In genomic region chr13:24214528-24214927, GRCh38 we compare ENCODE assay signal across 16 cellular contexts. TPM values are rescaled to one million over a fixed set of nuclear protein-coding genes. Genes with fewer than 3 reads are reported as not detected.
A peak's percentile ranks its signal among the peaks of the same experiment; 100 is the strongest.
DNase-seq lines count a peak whose midpoint lies in the region; ATAC-seq and TF ChIP-seq lines count a peak whose summit lies in the region.
"Had no signal": no experiment of that assay in that cellular context is flagged by ENCODE, and none has a peak within 500 bp of the region (broad histone marks: within the 10 kb centered on the region; RNA-seq: fewer than 3 reads in every experiment).

No MANE protein-coding gene starts in this region.

- intact Hi-C loops in uterus (cut with DNase I; ENCODE audit: low total_unique reads) = loop anchor here (10.0 kb wide), 1 partner anchor 150 kb away; no protein-coding TSS in a partner anchor

- no peak for TF ChIP-seq POLR2A in uterus (IDR thresholded peaks at IDR 0.05)

- no peaks in the 10 kb centered on the region for H3K27me3 ChIP-seq in uterus

- TF ChIP-seq CTCF in brain (conservative IDR thresholded peaks at IDR 0.05) (no peak), uterus (IDR thresholded peaks at IDR 0.05) (no peak)

- peaks cover 78% of the 10 kb centered on the region for H3K4me1 Mint-ChIP-seq in brain
- peaks cover 32% of the 10 kb centered on the region for H3K4me1 Mint-ChIP-seq in activated CD8-positive, alpha-beta T cell treated with anti-CD3 and anti-CD28 coated beads, Interleukin-2, amount 10 ng/mL, durations not matched to agents 7 days and 5 days (ENCODE audit: low read depth)

- H3K4me3 Mint-ChIP-seq in brain = peak overlapping the region in 2 of 5 experiments; percentile 63 to 73
- H3K4me3 Mint-ChIP-seq in activated CD8-positive, alpha-beta T cell treated with anti-CD3 and anti-CD28 coated beads, Interleukin-2, amount 10 ng/mL, durations not matched to agents 7 days and 5 days = no peak overlapping the region
- H3K4me3 Mint-ChIP-seq: activated T-cell treated with anti-CD3 and anti-CD28 coated beads, Interleukin-2, amount 50 U/mL, for 4 hours; immature natural killer cell; stimulated activated naive CD8-positive, alpha-beta T cell treated with anti-CD3 and anti-CD28 coated beads, Interleukin-15, amount 100 ng/mL, for 72 hours had no signal

- peak overlapping the region; percentile 30 to 98 (median 81) for H3K27ac Mint-ChIP-seq in brain
- no peak overlapping the region for H3K27ac Mint-ChIP-seq in activated CD8-positive, alpha-beta T cell treated with anti-CD3 and anti-CD28 coated beads, Interleukin-2, amount 10 ng/mL, durations not matched to agents 7 days and 5 days
- H3K27ac Mint-ChIP-seq: stimulated activated naive CD8-positive, alpha-beta T cell treated with anti-CD3 and anti-CD28 coated beads, Interleukin-15, amount 100 ng/mL, for 72 hours had no signal

- CTCF ChIA-PET in activated CD8-positive, alpha-beta T cell treated with anti-CD3 and anti-CD28 coated beads, Interleukin-2, amount 10 ng/mL, durations not matched to agents 7 days and 5 days (lab: Charles Lee) = interaction anchor here (1.1 to 7.0 kb wide), 7 partner anchors 11 to 195 kb away, joined by 3 to 82 read pairs (median 10); partner anchors contain the start of gene SPATA13

- ATAC-seq in GM19397 (IDR thresholded peaks at IDR 0.05; ENCODE audit: unreplicated experiment) (peak; percentile 39), HG03095 (IDR thresholded peaks at IDR 0.05; ENCODE audit: unreplicated experiment) (peak; percentile 61)
- no peak for ATAC-seq in activated CD8-positive, alpha-beta T cell treated with anti-CD3 and anti-CD28 coated beads, Interleukin-2, amount 10 ng/mL, durations not matched to agents 7 days and 5 days
- ATAC-seq: activated T-cell treated with anti-CD3 and anti-CD28 coated beads, Interleukin-2, amount 50 U/mL, for 4 hours had no signal

- peaks cover 5% of the 10 kb centered on the region for H3K27me3 Mint-ChIP-seq in brain
- no peaks in the 10 kb centered on the region for H3K27me3 Mint-ChIP-seq in activated CD8-positive, alpha-beta T cell treated with anti-CD3 and anti-CD28 coated beads, Interleukin-2, amount 10 ng/mL, durations not matched to agents 7 days and 5 days (ENCODE audit: low read depth)
- H3K27me3 Mint-ChIP-seq: stimulated activated naive CD8-positive, alpha-beta T cell treated with anti-CD3 and anti-CD28 coated beads, Interleukin-15, amount 100 ng/mL, for 72 hours had no signal

- H3K9me3 Mint-ChIP-seq in brain = peaks cover 0 to 13% (median 7%) of the 10 kb centered on the region in 5 experiments
- H3K9me3 Mint-ChIP-seq in activated CD8-positive, alpha-beta T cell treated with anti-CD3 and anti-CD28 coated beads, Interleukin-2, amount 10 ng/mL, durations not matched to agents 7 days and 5 days (ENCODE audit: insufficient read depth) = no peaks in the 10 kb centered on the region
- H3K9me3 Mint-ChIP-seq: activated T-cell treated with anti-CD3 and anti-CD28 coated beads, Interleukin-2, amount 50 U/mL, for 4 hours; immature natural killer cell had no signal

- H3K27ac ChIP-seq in uterus = no peak overlapping the region

- POLR2A ChIA-PET in activated CD8-positive, alpha-beta T cell treated with anti-CD3 and anti-CD28 coated beads, Interleukin-2, amount 10 ng/mL, durations not matched to agents 7 days and 5 days (lab: Charles Lee) = no interaction called here

- H3K36me3 ChIP-seq in uterus = no peaks in the 10 kb centered on the region

- H3K36me3 Mint-ChIP-seq in brain = peaks cover 7% of the 10 kb centered on the region
- H3K36me3 Mint-ChIP-seq in activated CD8-positive, alpha-beta T cell treated with anti-CD3 and anti-CD28 coated beads, Interleukin-2, amount 10 ng/mL, durations not matched to agents 7 days and 5 days (ENCODE audit: low read depth) = peaks cover 4% of the 10 kb centered on the region
- H3K36me3 Mint-ChIP-seq: immature natural killer cell had no signal

- H3K9me3 ChIP-seq in uterus = no peaks in the 10 kb centered on the region

- peak; percentile 30 for DNase-seq in GDM1 (lab: John Stamatoyannopoulos, UW)
- no peak for DNase-seq in uterus
- no peak for DNase-seq in activated naive CD4-positive, alpha-beta T cell (lab: John Stamatoyannopoulos, UW)
- no peak for DNase-seq in activated CD8-positive, alpha-beta T cell treated with anti-CD3 and anti-CD28 coated beads, Interleukin-2, amount 10 ng/mL, durations not matched to agents 7 days and 5 days
- DNase-seq in cerebellar cortex (ENCODE audit: low spot score) = no peak
- DNase-seq: activated T-cell treated with anti-CD3 and anti-CD28 coated beads, Interleukin-2, amount 50 U/mL, for 4 hours; amniotic stem cell; foreskin fibroblast; immature natural killer cell; KG1; stimulated activated CD4-positive, alpha-beta T cell treated with anti-CD3 and anti-CD28 coated beads, Interleukin-4, amount 100 ng/mL, for 4 hours; stimulated activated naive CD8-positive, alpha-beta T cell treated with anti-CD3 and anti-CD28 coated beads, Interleukin-15, amount 100 ng/mL, for 72 hours; SW 1271 had no signal

- no peak overlapping the region for H3K4me3 ChIP-seq in uterus

- peaks cover 6% of the 10 kb centered on the region in 2 donors for H3K4me1 ChIP-seq in uterus

RNA-seq across cellular contexts. Expression of gene SPATA13, which starts 54.0 kb away (rescaled TPM):
- 7.7 TPM for polyA plus RNA-seq in brain (ENCODE audit: insufficient read depth, low read depth, low replicate concordance)
- 10 to 100 TPM; 20.0 to 47.4 (median 27.6) TPM for total RNA-seq in uterus
- 10 to 100 TPM; 57.4 to 63.2 TPM for total RNA-seq in activated CD8-positive, alpha-beta T cell treated with anti-CD3 and anti-CD28 coated beads, Interleukin-2, amount 10 ng/mL, durations not matched to agents 7 days and 5 days
